8 cellular contexts compared by ENCODE assay signal in genomic region chr4:3193531-3194203, GRCh38. TPM values are rescaled to one million over a fixed set of nuclear protein-coding genes. Genes with fewer than 3 reads are reported as not detected.
DNase-seq lines count a peak whose midpoint lies in the region; ATAC-seq, FAIRE-seq and TF ChIP-seq lines count a peak whose summit lies in the region.

No MANE protein-coding gene starts in this region.

- H3K9ac ChIP-seq in SK-N-SH: no peak overlapping the region

- peak; percentile 55 for TF ChIP-seq CTCF in SK-N-SH (IDR thresholded peaks at IDR 0.05)

- peak; percentile 69 for FAIRE-seq in A204.1 (lab: Jason Lieb, UNC)

- WGBS in SK-N-SH (ENCODE audit: low lambda C conversion rate): 72% methylated on average over 6 of the region's 6 CpGs
- WGBS in aorta, 2 donors: 70 to 73% methylated on average over 6 of the region's 6 CpGs

- H3K4me1 ChIP-seq in SK-N-SH (ENCODE audit: control insufficient read depth in 1 of 2, insufficient read depth in 2 of 2, low read depth in 1 of 2, low read length in 1 of 2) (peaks cover 0 to 36% of the 10 kb centered on the region in 2 experiments; a peak in 2 of 4 replicates), aorta (ENCODE audit: control insufficient read depth in 1 of 2, insufficient read depth in 2 of 2, low read length in 2 of 2) (no peaks in the 10 kb centered on the region)

- no peaks in the 10 kb centered on the region for H3K27me3 ChIP-seq in SK-N-SH (ENCODE audit: insufficient read depth)
- H3K27me3 ChIP-seq in aorta (ENCODE audit: control insufficient read depth in 1 of 2, insufficient read depth in 2 of 2, low read length in 1 of 2): no peaks in the 10 kb centered on the region

- peak in 1 of 2 experiments; percentile 44; a peak in 1 of 4 replicates for TF ChIP-seq EP300 in SK-N-SH (IDR thresholded peaks at IDR 0.05; ENCODE audit: borderline replicate concordance in 1 of 2, low read depth in 1 of 2, low read length in 1 of 2)

- H3K4me3 ChIP-seq in SK-N-SH (ENCODE audit: low read depth in 2 of 2, low read length in 1 of 2) (no peak overlapping the region), aorta (ENCODE audit: low read length in 2 of 2) (no peak overlapping the region)

- H3K9me3 ChIP-seq in SK-N-SH: no peaks in the 10 kb centered on the region
- H3K9me3 ChIP-seq in aorta (ENCODE audit: control insufficient read depth, low read length): no peaks in the 10 kb centered on the region

- H3F3A ChIP-seq in SK-N-SH (replicated peaks; ENCODE audit: insufficient read depth): no peaks in the 10 kb centered on the region

- ATAC-seq in aorta (ENCODE audit: low FRiP score): no peak
- no peak for ATAC-seq in HG03139 (IDR thresholded peaks at IDR 0.05; ENCODE audit: unreplicated experiment)

- H3K27ac ChIP-seq in SK-N-SH (ENCODE audit: low read depth in 2 of 2, low read length in 1 of 2) (peak overlapping the region in 1 of 2 experiments; percentile 94; a peak in 2 of 4 replicates), aorta (ENCODE audit: low read depth in 1 of 2, low read length in 2 of 2) (no peak overlapping the region)

- H4K20me1 ChIP-seq in SK-N-SH (ENCODE audit: insufficient read depth): no peaks in the 10 kb centered on the region

- H2AFZ ChIP-seq in SK-N-SH (ENCODE audit: low read depth): no peak overlapping the region

- CTCF ChIA-PET in SK-N-SH (lab: Yijun Ruan, JAX): interaction anchor here (0.7 to 3.0 kb wide), 13 partner anchors 9 to 286 kb away, joined by 3 to 13 read pairs (median 4); no protein-coding TSS in a partner anchor

- peak; percentile 40; the same call in 1 of the 2 replicates for TF ChIP-seq RAD21 in SK-N-SH (IDR thresholded peaks at IDR 0.05; ENCODE audit: low read length)

- POLR2A ChIA-PET in SK-N-SH (lab: Yijun Ruan, JAX): interaction anchor here (1.0 kb wide), 1 partner anchor 98 kb away, joined by 3 read pairs; no protein-coding TSS in a partner anchor

- H3K36me3 ChIP-seq in SK-N-SH (replicated peaks in 1 of 2; ENCODE audit: control insufficient read depth in 1 of 2, insufficient read depth in 2 of 2, low read length in 1 of 2): peaks cover 24 to 26% of the 10 kb centered on the region in 2 experiments
- H3K36me3 ChIP-seq in aorta (ENCODE audit: control insufficient read depth in 1 of 2, insufficient read depth in 2 of 2, low read length in 1 of 2): peaks cover 0 to 5% of the 10 kb centered on the region in 2 donors

- no peaks in the 10 kb centered on the region for H3K9me2 ChIP-seq in SK-N-SH

- no peak overlapping the region for H3K4me2 ChIP-seq in SK-N-SH

- DNase-seq in ELR (ENCODE audit: low read depth): peak; percentile 37
- DNase-seq in SK-N-SH: peak; percentile 53
- peak; percentile 50 for DNase-seq in fibroblast of peridontal ligament (ENCODE audit: extremely low read depth)
- no peak for DNase-seq in aorta
- DNase-seq in midbrain (lab: John Stamatoyannopoulos, UW): no peak
- DNase-seq in activated effector memory CD4-positive, alpha-beta T cell treated with Interleukin-2 at 50 U/mL for 16 hours: no peak

- intact Hi-C loops in aorta (cut with DNase I): no loop called here

- no peaks in the 10 kb centered on the region for H3K79me2 ChIP-seq in SK-N-SH (ENCODE audit: insufficient read depth)

TF ChIP-seq in SK-N-SH, 30 proteins besides CTCF, POLR2A, EP300 and RAD21:
- no peak for TF ChIP-seq TEAD4 (IDR thresholded peaks at IDR 0.05; ENCODE audit: borderline replicate concordance, insufficient read depth)
- peak; percentile 77 for TF ChIP-seq GATA2 (CRISPR knock-in tag; IDR thresholded peaks at IDR 0.05)
- TF ChIP-seq MXI1 (IDR thresholded peaks at IDR 0.05; ENCODE audit: low read depth, low read length): peak; percentile 83

RNA-seq across cellular contexts. Expression of gene MSANTD1, which starts 55.3 kb away (rescaled TPM):
- polyA plus RNA-seq in SK-N-SH (2012; rRNA removed) (0.15 and 0.18 TPM in 2 replicates), aorta (under 1 TPM in 1 of 2 donors, not detected in 1; 0.33 TPM)
- 0.07 and 0.08 TPM in 2 replicates for polyA plus RNA-seq in SK-N-SH (2012; cell fraction: cytosol; rRNA removed)
- 1.6 and 1.8 TPM in 2 replicates for polyA plus RNA-seq in SK-N-SH (2012; cell fraction: nucleus; rRNA removed)
- 1 to 10 TPM; 1.9 to 3.5 TPM for total RNA-seq in aorta

Comparison
In these comparisons a context has a peak if more than half of its experiments do, and no peak if none do; other contexts are left out.
1. DNase-seq: peak in ELR (single experiment), SK-N-SH (single experiment) and fibroblast of peridontal ligament (single experiment); none in aorta (0 of 2), midbrain (single experiment) and activated effector memory CD4-positive, alpha-beta T cell treated with Interleukin-2 at 50 U/mL for 16 hours (single experiment).